ENCODE assay signal across 26 cellular contexts in the genomic region with DNA sequence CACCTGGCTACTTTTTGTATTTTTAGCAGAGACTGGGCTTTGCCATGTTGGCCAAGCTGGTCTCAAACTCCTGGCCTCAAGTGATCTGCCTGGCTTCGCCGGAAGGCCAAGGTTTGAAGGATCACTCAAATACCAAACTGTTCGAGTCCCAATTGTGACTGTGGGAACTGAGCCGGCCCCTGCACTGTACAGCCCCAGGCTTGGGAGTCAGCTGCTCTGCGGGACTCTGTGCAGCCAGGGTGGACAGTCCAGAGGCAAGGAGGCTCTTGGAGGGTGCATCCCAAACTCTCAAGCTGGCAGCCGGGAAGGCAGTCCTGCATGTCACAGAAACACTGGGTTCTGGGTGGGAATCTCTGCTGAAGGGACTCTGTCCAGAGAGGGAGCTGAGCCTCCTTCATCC.
"Had no signal": no experiment of that assay in that cellular context is flagged by ENCODE, and none has a peak within 500 bp of the region (broad histone marks: within the 10 kb centered on the region; RNA-seq: fewer than 3 reads in every experiment).

No MANE protein-coding gene starts in this region.

- H3K36me3 ChIP-seq: heart left ventricle, left lung, lower lobe of right lung, pancreas, prostate gland, vagina had no signal

- H3K4me1 Mint-ChIP-seq: naive thymus-derived CD4-positive, alpha-beta T cell; stimulated activated effector memory CD8-positive, alpha-beta T cell treated with anti-CD3 and anti-CD28 coated beads, Interleukin-12 subunit alpha, Interleukin-12 subunit beta, amount 100 ng/mL, for 72 hours; stimulated activated naive CD8-positive, alpha-beta T cell treated with anti-CD3 and anti-CD28 coated beads, Interleukin-15, amount 100 ng/mL, for 72 hours had no signal

- ATAC-seq: heart left ventricle; left colon; lower lobe of right lung; mucosa of descending colon; naive thymus-derived CD4-positive, alpha-beta T cell; right cardiac atrium; sciatic nerve; stimulated activated effector memory CD8-positive, alpha-beta T cell treated with anti-CD3 and anti-CD28 coated beads, Interleukin-12 subunit alpha, Interleukin-12 subunit beta, amount 100 ng/mL, for 72 hours; stimulated activated naive CD8-positive, alpha-beta T cell treated with anti-CD3 and anti-CD28 coated beads, Interleukin-15, amount 100 ng/mL, for 72 hours had no signal

- H3K9me3 ChIP-seq: lower lobe of right lung, mucosa of descending colon, pancreas, prostate gland, vagina had no signal

- H3K4me1 ChIP-seq: heart left ventricle, left lung, lower lobe of right lung, pancreas, prostate gland, tibial nerve, vagina had no signal

- H3K4me3 Mint-ChIP-seq: naive thymus-derived CD4-positive, alpha-beta T cell; natural killer cell treated with Interleukin-12 subunit alpha and Interleukin-12 subunit beta and Interleukin-15 and Interleukin-18, amount 100 ng/mL, for 72 hours; stimulated activated effector memory CD8-positive, alpha-beta T cell treated with anti-CD3 and anti-CD28 coated beads, Interleukin-12 subunit alpha, Interleukin-12 subunit beta, amount 100 ng/mL, for 72 hours; stimulated activated naive CD8-positive, alpha-beta T cell treated with anti-CD3 and anti-CD28 coated beads, Interleukin-15, amount 100 ng/mL, for 72 hours; type B pancreatic cell had no signal

- H3K27me3 Mint-ChIP-seq: stimulated activated naive CD8-positive, alpha-beta T cell treated with anti-CD3 and anti-CD28 coated beads, Interleukin-15, amount 100 ng/mL, for 72 hours had no signal

- H3K36me3 Mint-ChIP-seq: natural killer cell treated with Interleukin-12 subunit alpha and Interleukin-12 subunit beta and Interleukin-15 and Interleukin-18, amount 100 ng/mL, for 72 hours; stimulated activated effector memory CD8-positive, alpha-beta T cell treated with anti-CD3 and anti-CD28 coated beads, Interleukin-12 subunit alpha, Interleukin-12 subunit beta, amount 100 ng/mL, for 72 hours; type B pancreatic cell had no signal

- H3K27me3 ChIP-seq: heart left ventricle, left lung, pancreas, tibial nerve, vagina had no signal

- DNase-seq: heart left ventricle; hypothalamus; islet precursor cell; left lung; lower lobe of right lung; mesendoderm; midbrain; mucosa of descending colon; naive thymus-derived CD4-positive, alpha-beta T cell; pancreas; posterior cingulate gyrus; retina; right cardiac atrium; stimulated activated CD4-positive, alpha-beta T cell treated with anti-CD3 and anti-CD28 coated beads, Interleukin-4, amount 100 ng/mL, for 24 hours; stimulated activated naive CD4-positive, alpha-beta T cell treated with Interleukin-2 at 50 U/mL for 16 hours; stimulated activated naive CD8-positive, alpha-beta T cell treated with anti-CD3 and anti-CD28 coated beads, Interleukin-15, amount 100 ng/mL, for 72 hours; substantia nigra had no signal

- H3K27ac ChIP-seq: heart left ventricle, left lung, lower lobe of right lung, pancreas, prostate gland, skin epidermis, tibial nerve, vagina had no signal

- H3K27ac Mint-ChIP-seq: naive thymus-derived CD4-positive, alpha-beta T cell; natural killer cell treated with Interleukin-12 subunit alpha and Interleukin-12 subunit beta and Interleukin-15 and Interleukin-18, amount 100 ng/mL, for 72 hours; stimulated activated effector memory CD8-positive, alpha-beta T cell treated with anti-CD3 and anti-CD28 coated beads, Interleukin-12 subunit alpha, Interleukin-12 subunit beta, amount 100 ng/mL, for 72 hours; stimulated activated naive CD8-positive, alpha-beta T cell treated with anti-CD3 and anti-CD28 coated beads, Interleukin-15, amount 100 ng/mL, for 72 hours; type B pancreatic cell had no signal

- H3K9me3 Mint-ChIP-seq: natural killer cell treated with Interleukin-12 subunit alpha and Interleukin-12 subunit beta and Interleukin-15 and Interleukin-18, amount 100 ng/mL, for 72 hours; stimulated activated effector memory CD8-positive, alpha-beta T cell treated with anti-CD3 and anti-CD28 coated beads, Interleukin-12 subunit alpha, Interleukin-12 subunit beta, amount 100 ng/mL, for 72 hours; stimulated activated naive CD8-positive, alpha-beta T cell treated with anti-CD3 and anti-CD28 coated beads, Interleukin-15, amount 100 ng/mL, for 72 hours; type B pancreatic cell had no signal

- H3K4me3 ChIP-seq: heart left ventricle, left lung, lower lobe of right lung, mucosa of descending colon, pancreas, prostate gland, skin epidermis, tibial nerve, vagina had no signal
